ENCODE assay signal across 16 cellular contexts in the genomic region with DNA sequence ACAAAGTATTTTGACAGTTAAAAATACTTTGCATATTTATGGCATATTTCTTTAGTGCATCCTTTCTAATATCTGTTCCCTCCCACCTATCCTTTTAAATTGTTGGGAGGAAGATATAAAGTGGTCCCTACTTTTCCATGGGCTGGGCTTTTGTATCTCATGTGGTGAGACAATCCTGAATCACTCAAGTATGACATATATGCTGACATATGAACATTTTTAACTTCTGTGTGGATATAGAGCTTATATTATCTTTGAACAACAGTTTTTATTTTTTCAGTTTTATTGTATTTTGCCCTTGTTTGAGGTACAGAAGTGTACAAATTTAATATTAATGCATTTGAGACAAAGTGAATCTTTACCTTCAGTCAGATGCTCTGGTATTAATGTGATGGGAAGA. TPM values are rescaled to one million over a fixed set of nuclear protein-coding genes. Genes with fewer than 3 reads are reported as not detected.
DNase-seq lines count a peak whose midpoint lies in the region; ATAC-seq and TF ChIP-seq lines count a peak whose summit lies in the region.
"Had no signal": no experiment of that assay in that cellular context is flagged by ENCODE, and none has a peak within 500 bp of the region (broad histone marks: within the 10 kb centered on the region; RNA-seq: fewer than 3 reads in every experiment).

No MANE protein-coding gene starts in this region.

- no peak overlapping the region for H3K9ac ChIP-seq in PC-3 (ENCODE audit: low read length)
- no peak overlapping the region for H3K9ac ChIP-seq in rectal smooth muscle tissue (ENCODE audit: low read length)

- peaks cover 17% of the 10 kb centered on the region for H3K4me1 Mint-ChIP-seq in GM23338

- TF ChIP-seq CTCF in GM23338 (conservative IDR thresholded peaks at IDR 0.05; ENCODE audit: low read depth in 2 of 2), result no peak
- no peak for TF ChIP-seq CTCF in PC-3 (conservative IDR thresholded peaks at IDR 0.05; ENCODE audit: low read depth, low read length)
- TF ChIP-seq CTCF in epithelial cell of proximal tubule (conservative IDR thresholded peaks at IDR 0.05; ENCODE audit: low read depth, low read length), result no peak

- peak overlapping the region; percentile 58; the same call in 2 of the 3 replicates for H3K4me3 Mint-ChIP-seq in GM23338

- H3K27me3 ChIP-seq in GM23338 (ENCODE audit: insufficient read depth), result no peaks in the 10 kb centered on the region
- H3K27me3 ChIP-seq in PC-3 (ENCODE audit: low read length), result no peaks in the 10 kb centered on the region
- no peaks in the 10 kb centered on the region for H3K27me3 ChIP-seq in rectal smooth muscle tissue (ENCODE audit: control insufficient read depth, insufficient read depth, low read length)

- peaks cover 18% of the 10 kb centered on the region for H3K4me1 ChIP-seq in GM23338 (ENCODE audit: insufficient read depth)
- peaks cover 31% of the 10 kb centered on the region for H3K4me1 ChIP-seq in PC-3 (ENCODE audit: insufficient read depth, low read length)
- peaks cover 14% of the 10 kb centered on the region for H3K4me1 ChIP-seq in rectal smooth muscle tissue (ENCODE audit: control insufficient read depth, insufficient read depth, low read length)

- peak overlapping the region; percentile 86 for H3K4me2 ChIP-seq in GM23338
- peak overlapping the region; percentile 94 for H3K4me2 ChIP-seq in PC-3 (ENCODE audit: low read length)

- H3K36me3 Mint-ChIP-seq in GM23338 (ENCODE audit: low read depth), result peaks cover 63% of the 10 kb centered on the region

- POLR2A ChIA-PET in PC-3 (lab: Charles Lee; ENCODE audit: unreplicated experiment), result no interaction called here

- H3K36me3 ChIP-seq in GM23338 (ENCODE audit: insufficient read depth) (peaks cover 10% of the 10 kb centered on the region), PC-3 (ENCODE audit: low read depth, low read length) (peaks cover 31% of the 10 kb centered on the region), rectal smooth muscle tissue (ENCODE audit: control insufficient read depth, insufficient read depth, low read length) (no peaks in the 10 kb centered on the region)

- H3K27ac Mint-ChIP-seq in GM23338, result no peak overlapping the region

- CTCF ChIA-PET in PC-3 (lab: Charles Lee), result no interaction called here

- H2AFZ ChIP-seq in GM23338 (no peak overlapping the region), PC-3 (ENCODE audit: low read length) (no peak overlapping the region)

- H3K9me3 Mint-ChIP-seq in GM23338, result peaks cover 4% of the 10 kb centered on the region; the same call in 2 of the 3 replicates

- H3K4me3 ChIP-seq in GM23338, result peak overlapping the region; percentile 68
- peak overlapping the region; percentile 81; the same call in 1 of the 2 replicates for H3K4me3 ChIP-seq in PC-3 (ENCODE audit: low read length)
- peak overlapping the region; percentile 80 for H3K4me3 ChIP-seq in epithelial cell of proximal tubule (ENCODE audit: low read depth, low read length)
- no peak overlapping the region for H3K4me3 ChIP-seq in rectal smooth muscle tissue (ENCODE audit: low read length)

- H3K27me3 Mint-ChIP-seq in GM23338 (ENCODE audit: insufficient read depth, low read depth, poor library complexity), result peaks cover 4% of the 10 kb centered on the region

- no peaks in the 10 kb centered on the region for H3K9me3 ChIP-seq in PC-3 (ENCODE audit: low read length)

- H3K9me2 ChIP-seq in GM23338 (ENCODE audit: insufficient read depth) (no peaks in the 10 kb centered on the region), PC-3 (replicated peaks; ENCODE audit: low read length) (no peaks in the 10 kb centered on the region)

- H3K27ac ChIP-seq in GM23338 (ENCODE audit: low read depth) (no peak overlapping the region), PC-3 (ENCODE audit: low read length) (no peak overlapping the region), rectal smooth muscle tissue (ENCODE audit: low read depth, low read length) (peak overlapping the region; percentile 24)

- H3F3A ChIP-seq in GM23338 (replicated peaks; ENCODE audit: low read depth) (peaks cover 3% of the 10 kb centered on the region; the same call in 1 of the 2 replicates), PC-3 (ENCODE audit: low read length, unreplicated experiment) (no peaks in the 10 kb centered on the region)

- intact Hi-C loops in PC-3 (cut with micrococcal nuclease), result loop anchor here (2.0 kb wide), 1 partner anchor 99 kb away; the partner anchor contains the start of gene ZMYM5

- no TSS peak for BruUV-seq in PC-3 (replicated peaks; lab: Mats Ljungman, UMichigan)

- peaks cover 53% of the 10 kb centered on the region for H4K20me1 ChIP-seq in GM23338 (replicated peaks; ENCODE audit: insufficient read depth)
- H4K20me1 ChIP-seq in PC-3 (ENCODE audit: low read length), result peaks cover 19% of the 10 kb centered on the region

- ATAC-seq in GM23338, result no peak
- ATAC-seq in PC-3, result no peak
- ATAC-seq in GM18867 (IDR thresholded peaks at IDR 0.05; ENCODE audit: unreplicated experiment), result no peak

- peaks cover 76% of the 10 kb centered on the region for H3K79me2 ChIP-seq in GM23338 (replicated peaks; ENCODE audit: insufficient read depth)
- peaks cover 65% of the 10 kb centered on the region for H3K79me2 ChIP-seq in PC-3 (ENCODE audit: low read length)

- DNase-seq in GM23338 (ENCODE audit: low spot score), result no peak
- DNase-seq in PC-3, result no peak
- no peak for DNase-seq in epithelial cell of proximal tubule (ENCODE audit: low read depth)
- DNase-seq in AML-193 (lab: John Stamatoyannopoulos, UW), result no peak
- no peak for DNase-seq in T-helper 1 cell
- DNase-seq: activated CD4-positive, CD25-positive, alpha-beta regulatory T cell; central memory CD4-positive, alpha-beta T cell; DMS79; foreskin melanocyte; kidney glomerular epithelial cell; MV-4-11; NCI-H510A treated with DMSO at 0.1 percent for 48 hours; SHP77 treated with DMSO at 0.1 percent for 48 hours; stimulated activated CD4-positive, alpha-beta T cell treated with anti-CD3 and anti-CD28 coated beads, Interleukin-4, amount 100 ng/mL, for 1 hour had no signal

TF ChIP-seq in GM23338, 12 proteins besides CTCF, POLR2A, EP300 and RAD21 (continues in another document):
- no peak for TF ChIP-seq STAT1 (IDR thresholded peaks at IDR 0.05; ENCODE audit: unreplicated experiment)
- no peak for TF ChIP-seq JUNB (IDR thresholded peaks at IDR 0.05; ENCODE audit: unreplicated experiment)
- no peak for TF ChIP-seq EZH2phosphoT487 (IDR thresholded peaks at IDR 0.05; ENCODE audit: unreplicated experiment)
- TF ChIP-seq, protein P1, sequence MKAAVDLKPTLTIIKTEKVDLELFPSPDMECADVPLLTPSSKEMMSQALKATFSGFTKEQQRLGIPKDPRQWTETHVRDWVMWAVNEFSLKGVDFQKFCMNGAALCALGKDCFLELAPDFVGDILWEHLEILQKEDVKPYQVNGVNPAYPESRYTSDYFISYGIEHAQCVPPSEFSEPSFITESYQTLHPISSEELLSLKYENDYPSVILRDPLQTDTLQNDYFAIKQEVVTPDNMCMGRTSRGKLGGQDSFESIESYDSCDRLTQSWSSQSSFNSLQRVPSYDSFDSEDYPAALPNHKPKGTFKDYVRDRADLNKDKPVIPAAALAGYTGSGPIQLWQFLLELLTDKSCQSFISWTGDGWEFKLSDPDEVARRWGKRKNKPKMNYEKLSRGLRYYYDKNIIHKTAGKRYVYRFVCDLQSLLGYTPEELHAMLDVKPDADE (IDR thresholded peaks at IDR 0.05), result no peak
- TF ChIP-seq, protein P2, sequence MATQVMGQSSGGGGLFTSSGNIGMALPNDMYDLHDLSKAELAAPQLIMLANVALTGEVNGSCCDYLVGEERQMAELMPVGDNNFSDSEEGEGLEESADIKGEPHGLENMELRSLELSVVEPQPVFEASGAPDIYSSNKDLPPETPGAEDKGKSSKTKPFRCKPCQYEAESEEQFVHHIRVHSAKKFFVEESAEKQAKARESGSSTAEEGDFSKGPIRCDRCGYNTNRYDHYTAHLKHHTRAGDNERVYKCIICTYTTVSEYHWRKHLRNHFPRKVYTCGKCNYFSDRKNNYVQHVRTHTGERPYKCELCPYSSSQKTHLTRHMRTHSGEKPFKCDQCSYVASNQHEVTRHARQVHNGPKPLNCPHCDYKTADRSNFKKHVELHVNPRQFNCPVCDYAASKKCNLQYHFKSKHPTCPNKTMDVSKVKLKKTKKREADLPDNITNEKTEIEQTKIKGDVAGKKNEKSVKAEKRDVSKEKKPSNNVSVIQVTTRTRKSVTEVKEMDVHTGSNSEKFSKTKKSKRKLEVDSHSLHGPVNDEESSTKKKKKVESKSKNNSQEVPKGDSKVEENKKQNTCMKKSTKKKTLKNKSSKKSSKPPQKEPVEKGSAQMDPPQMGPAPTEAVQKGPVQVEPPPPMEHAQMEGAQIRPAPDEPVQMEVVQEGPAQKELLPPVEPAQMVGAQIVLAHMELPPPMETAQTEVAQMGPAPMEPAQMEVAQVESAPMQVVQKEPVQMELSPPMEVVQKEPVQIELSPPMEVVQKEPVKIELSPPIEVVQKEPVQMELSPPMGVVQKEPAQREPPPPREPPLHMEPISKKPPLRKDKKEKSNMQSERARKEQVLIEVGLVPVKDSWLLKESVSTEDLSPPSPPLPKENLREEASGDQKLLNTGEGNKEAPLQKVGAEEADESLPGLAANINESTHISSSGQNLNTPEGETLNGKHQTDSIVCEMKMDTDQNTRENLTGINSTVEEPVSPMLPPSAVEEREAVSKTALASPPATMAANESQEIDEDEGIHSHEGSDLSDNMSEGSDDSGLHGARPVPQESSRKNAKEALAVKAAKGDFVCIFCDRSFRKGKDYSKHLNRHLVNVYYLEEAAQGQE (IDR thresholded peaks at IDR 0.05; ENCODE audit: unreplicated experiment), result no peak

RNA-seq across cellular contexts. Expression of gene ZMYM2, which starts 3.4 kb away (rescaled TPM):
- total RNA-seq in GM23338 (2014; rRNA removed; shearing (Covaris generic)), result 153 and 159 TPM in 2 replicates
- 63.6 and 87.9 TPM in 2 replicates for polyA plus RNA-seq in GM23338 (2016; fragmentation: Nextera tagmentation; extraction: Ambion mirVana)
- total RNA-seq in PC-3 (2014; rRNA removed) (32.6 and 34.7 TPM in 2 replicates), epithelial cell of proximal tubule (27.9 and 28.4 TPM in 2 replicates)
